Comparison of ENCODE assay signal across 9 cellular contexts in the genomic region with DNA sequence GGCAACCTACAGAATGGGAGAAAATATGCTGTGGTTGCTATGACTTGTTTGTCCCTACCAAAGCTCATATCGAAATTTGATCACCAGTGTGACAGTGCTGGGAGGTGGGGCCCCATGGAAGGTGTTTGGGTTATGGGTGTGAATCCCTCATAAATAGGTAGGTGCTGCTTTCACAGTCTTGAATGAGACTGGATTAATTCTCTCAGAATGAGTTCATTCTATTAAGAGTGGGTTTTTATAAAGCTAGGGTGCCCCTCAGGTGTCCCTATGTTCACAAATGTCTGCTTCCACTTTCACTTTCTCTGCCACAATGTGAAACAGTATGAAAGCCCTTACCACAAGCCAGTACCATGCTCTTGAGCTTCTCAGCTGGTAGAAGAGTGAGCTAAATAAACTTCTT.
A peak's percentile ranks its signal among the peaks of the same experiment; 100 is the strongest.
DNase-seq lines count a peak whose midpoint lies in the region; ATAC-seq and TF ChIP-seq lines count a peak whose summit lies in the region.
"Had no signal": no experiment of that assay in that cellular context is flagged by ENCODE, and none has a peak within 500 bp of the region (broad histone marks: within the 10 kb centered on the region; RNA-seq: fewer than 3 reads in every experiment).

No MANE protein-coding gene starts in this region.

- H3K36me3 ChIP-seq in testis (ENCODE audit: low read depth, missing control alignments), result no peaks in the 10 kb centered on the region

- H3K4me1 Mint-ChIP-seq in activated CD8-positive, alpha-beta memory T cell treated with anti-CD3 and anti-CD28 coated beads, Interleukin-2, amount 10 ng/mL, durations not matched to agents 7 days and 5 days, result peaks cover 2% of the 10 kb centered on the region
- peaks cover 12% of the 10 kb centered on the region for H3K4me1 Mint-ChIP-seq in activated naive CD8-positive, alpha-beta T cell (ENCODE audit: low read depth)
- peaks cover 11% of the 10 kb centered on the region for H3K4me1 Mint-ChIP-seq in stimulated activated naive CD8-positive, alpha-beta T cell treated with anti-CD3 and anti-CD28 coated beads, Interleukin-15, Interleukin-2, amounts not matched to agents 100 ng/mL and 50 ng/mL, for 24 hours (ENCODE audit: low read depth)

- peak; percentile 55 for ATAC-seq in activated CD8-positive, alpha-beta memory T cell treated with anti-CD3 and anti-CD28 coated beads, Interleukin-2, amount 10 ng/mL, durations not matched to agents 7 days and 5 days
- peak; percentile 66 for ATAC-seq in HG03103 (IDR thresholded peaks at IDR 0.05; ENCODE audit: low read depth, unreplicated experiment)

- H3K4me3 ChIP-seq in testis, result no peak overlapping the region

- no peak for TF ChIP-seq POLR2A in testis (IDR thresholded peaks at IDR 0.05)

- H3K27me3 Mint-ChIP-seq in activated CD8-positive, alpha-beta memory T cell treated with anti-CD3 and anti-CD28 coated beads, Interleukin-2, amount 10 ng/mL, durations not matched to agents 7 days and 5 days, result no peaks in the 10 kb centered on the region
- H3K27me3 Mint-ChIP-seq in activated naive CD8-positive, alpha-beta T cell, result no peaks in the 10 kb centered on the region
- H3K27me3 Mint-ChIP-seq in stimulated activated naive CD8-positive, alpha-beta T cell treated with anti-CD3 and anti-CD28 coated beads, Interleukin-15, Interleukin-2, amounts not matched to agents 100 ng/mL and 50 ng/mL, for 24 hours, result no peaks in the 10 kb centered on the region

- H3K36me3 Mint-ChIP-seq in activated CD8-positive, alpha-beta memory T cell treated with anti-CD3 and anti-CD28 coated beads, Interleukin-2, amount 10 ng/mL, durations not matched to agents 7 days and 5 days, result peaks cover 2% of the 10 kb centered on the region
- no peaks in the 10 kb centered on the region for H3K36me3 Mint-ChIP-seq in activated naive CD8-positive, alpha-beta T cell
- H3K36me3 Mint-ChIP-seq in stimulated activated naive CD8-positive, alpha-beta T cell treated with anti-CD3 and anti-CD28 coated beads, Interleukin-15, Interleukin-2, amounts not matched to agents 100 ng/mL and 50 ng/mL, for 24 hours (ENCODE audit: low read depth), result no peaks in the 10 kb centered on the region

- H3K4me1 ChIP-seq in testis, result no peaks in the 10 kb centered on the region

- H3K27ac ChIP-seq in testis, result no peak overlapping the region
- H3K27ac ChIP-seq: C4-2B had no signal

- intact Hi-C loops in testis (cut with DNase I; ENCODE audit: low total_unique reads), result no loop called here

- H3K27me3 ChIP-seq in testis, result no peaks in the 10 kb centered on the region

- no peak for DNase-seq in activated CD8-positive, alpha-beta memory T cell treated with anti-CD3 and anti-CD28 coated beads, Interleukin-2, amount 10 ng/mL, durations not matched to agents 7 days and 5 days
- no peak for DNase-seq in activated CD8-positive, alpha-beta memory T cell treated with anti-CD3 and anti-CD28 coated beads for 24 hours
- DNase-seq in testis (no peak), epidermal melanocyte (ENCODE audit: insufficient read length, low spot score) (no peak), COR-L47 (lab: John Stamatoyannopoulos, UW) (no peak)

- TF ChIP-seq CTCF in testis (IDR thresholded peaks at IDR 0.05), result no peak

- CTCF ChIA-PET in activated CD8-positive, alpha-beta memory T cell treated with anti-CD3 and anti-CD28 coated beads, Interleukin-2, amount 10 ng/mL, durations not matched to agents 7 days and 5 days (lab: Charles Lee), result no interaction called here

- no peaks in the 10 kb centered on the region for H3K9me3 Mint-ChIP-seq in activated CD8-positive, alpha-beta memory T cell treated with anti-CD3 and anti-CD28 coated beads, Interleukin-2, amount 10 ng/mL, durations not matched to agents 7 days and 5 days (ENCODE audit: low read depth)
- no peaks in the 10 kb centered on the region for H3K9me3 Mint-ChIP-seq in activated naive CD8-positive, alpha-beta T cell (ENCODE audit: low read depth)
- H3K9me3 Mint-ChIP-seq in stimulated activated naive CD8-positive, alpha-beta T cell treated with anti-CD3 and anti-CD28 coated beads, Interleukin-15, Interleukin-2, amounts not matched to agents 100 ng/mL and 50 ng/mL, for 24 hours, result no peaks in the 10 kb centered on the region

- peak overlapping the region; percentile 22 for H3K4me3 Mint-ChIP-seq in activated CD8-positive, alpha-beta memory T cell treated with anti-CD3 and anti-CD28 coated beads, Interleukin-2, amount 10 ng/mL, durations not matched to agents 7 days and 5 days
- H3K4me3 Mint-ChIP-seq in activated naive CD8-positive, alpha-beta T cell, result peak overlapping the region; percentile 13
- peak overlapping the region; percentile 41 for H3K4me3 Mint-ChIP-seq in stimulated activated naive CD8-positive, alpha-beta T cell treated with anti-CD3 and anti-CD28 coated beads, Interleukin-15, Interleukin-2, amounts not matched to agents 100 ng/mL and 50 ng/mL, for 24 hours

- WGBS in testis, 2 donors, result 85 to 90% methylated on average over 1 of the region's 1 CpG

- peak overlapping the region; percentile 18 for H3K27ac Mint-ChIP-seq in activated CD8-positive, alpha-beta memory T cell treated with anti-CD3 and anti-CD28 coated beads, Interleukin-2, amount 10 ng/mL, durations not matched to agents 7 days and 5 days
- peak overlapping the region; percentile 72 for H3K27ac Mint-ChIP-seq in activated naive CD8-positive, alpha-beta T cell
- peak overlapping the region; percentile 15 for H3K27ac Mint-ChIP-seq in stimulated activated naive CD8-positive, alpha-beta T cell treated with anti-CD3 and anti-CD28 coated beads, Interleukin-15, Interleukin-2, amounts not matched to agents 100 ng/mL and 50 ng/mL, for 24 hours

- H3K9me3 ChIP-seq in testis, result no peaks in the 10 kb centered on the region

Comparison
In these comparisons a context has a peak if more than half of its experiments do, and no peak if none do; other contexts are left out.
1. H3K27ac Mint-ChIP-seq: peak in every context shown above with its lines; median percentile 72 in activated naive CD8-positive, alpha-beta T cell; 18 in activated CD8-positive, alpha-beta memory T cell treated with anti-CD3 and anti-CD28 coated beads, Interleukin-2, amount 10 ng/mL, durations not matched to agents 7 days and 5 days; 15 in stimulated activated naive CD8-positive, alpha-beta T cell treated with anti-CD3 and anti-CD28 coated beads, Interleukin-15, Interleukin-2, amounts not matched to agents 100 ng/mL and 50 ng/mL, for 24 hours.